In genomic region chr10:94308866-94309265, GRCh38 we compare ENCODE assay signal across 24 cellular contexts. TPM values are rescaled to one million over a fixed set of nuclear protein-coding genes. Genes with fewer than 3 reads are reported as not detected.
A peak's percentile ranks its signal among the peaks of the same experiment; 100 is the strongest.
DNase-seq lines count a peak whose midpoint lies in the region; ATAC-seq and TF ChIP-seq lines count a peak whose summit lies in the region.
"Had no signal": no experiment of that assay in that cellular context is flagged by ENCODE, and none has a peak within 500 bp of the region (broad histone marks: within the 10 kb centered on the region; RNA-seq: fewer than 3 reads in every experiment).

No MANE protein-coding gene starts in this region.

- H3K27ac Mint-ChIP-seq in progenitor cell of endocrine pancreas: no peak overlapping the region
- H3K27ac Mint-ChIP-seq: CD4-positive, alpha-beta memory T cell had no signal

- intact Hi-C loops in prostate gland (cut with DNase I): no loop called here

- H3K27me3 ChIP-seq in prostate gland (replicated peaks; ENCODE audit: insufficient read depth): no peaks in the 10 kb centered on the region
- H3K27me3 ChIP-seq: BLaER1 had no signal

- WGBS in prostate gland: 80% methylated on average over 3 of the region's 3 CpGs

- H3K36me3 Mint-ChIP-seq in progenitor cell of endocrine pancreas (ENCODE audit: insufficient read depth): peaks cover 8% of the 10 kb centered on the region

- H3K4me3 Mint-ChIP-seq in progenitor cell of endocrine pancreas (ENCODE audit: low read depth): no peak overlapping the region
- H3K4me3 Mint-ChIP-seq: CD4-positive, alpha-beta memory T cell had no signal

- H3K36me3 ChIP-seq in prostate gland: no peaks in the 10 kb centered on the region
- H3K36me3 ChIP-seq: BLaER1, HAP-1 had no signal

- H3K4me1 Mint-ChIP-seq in progenitor cell of endocrine pancreas (ENCODE audit: low read depth): no peaks in the 10 kb centered on the region
- H3K4me1 Mint-ChIP-seq: CD4-positive, alpha-beta memory T cell had no signal

- DNase-seq in brain pericyte (ENCODE audit: low read depth, low spot score): peak; percentile 65
- DNase-seq in fibroblast of mammary gland (ENCODE audit: low read depth): peak; percentile 49
- peak; percentile 17 to 63 for DNase-seq in lung microvascular endothelial cell (ENCODE audit: low read depth in 2 of 2)
- DNase-seq in progenitor cell of endocrine pancreas (ENCODE audit: low spot score, unreplicated experiment): no peak
- DNase-seq in prostate gland (ENCODE audit: low spot score): no peak
- no peak for DNase-seq in OCI-M2 (lab: John Stamatoyannopoulos, UW; ENCODE audit: unreplicated experiment)
- DNase-seq: Caco-2; CD4-positive, alpha-beta memory T cell; DMS 273 treated with DMSO at 0.1 percent for 48 hours; DND-41; GM23248; NCI-H1105; NCI-H146; NCI-H2029; NCI-H2227 treated with DMSO at 0.1 percent for 48 hours; NCI-H510A treated with DMSO at 0.1 percent for 48 hours; NCI-H748 treated with DMSO at 0.1 percent for 48 hours; NK-92 treated with Interleukin-12 subunit alpha and Interleukin-12 subunit beta, amount 100 ng/mL, for 24 hours; SIG-M5 had no signal

- no peaks in the 10 kb centered on the region for H3K9me3 Mint-ChIP-seq in progenitor cell of endocrine pancreas (ENCODE audit: low read depth)

- no peaks in the 10 kb centered on the region for H3K4me1 ChIP-seq in prostate gland (replicated peaks)
- H3K4me1 ChIP-seq: BLaER1, HAP-1 had no signal

- H3K27me3 Mint-ChIP-seq in progenitor cell of endocrine pancreas: no peaks in the 10 kb centered on the region

- no peak overlapping the region for H3K4me3 ChIP-seq in fibroblast of mammary gland (ENCODE audit: control insufficient read depth, low read depth, low read length)
- H3K4me3 ChIP-seq in prostate gland: no peak overlapping the region
- H3K4me3 ChIP-seq: BLaER1, GM23248, HAP-1 had no signal

- ATAC-seq in HG02970 (IDR thresholded peaks at IDR 0.05; ENCODE audit: low FRiP score, unreplicated experiment): no peak
- ATAC-seq: Panc1 had no signal

- H3K27ac ChIP-seq in prostate gland: no peak overlapping the region
- H3K27ac ChIP-seq: BLaER1, GM23248, KMS-11 had no signal

- no peaks in the 10 kb centered on the region for H3K9me3 ChIP-seq in prostate gland
- H3K9me3 ChIP-seq: BLaER1, Caco-2, HAP-1 had no signal

- TF ChIP-seq POLR2A in prostate gland (IDR thresholded peaks at IDR 0.05): no peak

- no peak for TF ChIP-seq CTCF in fibroblast of mammary gland (conservative IDR thresholded peaks at IDR 0.05; ENCODE audit: control insufficient read depth, insufficient read depth, low read depth, low read length)
- TF ChIP-seq CTCF in progenitor cell of endocrine pancreas (IDR thresholded peaks at IDR 0.05; ENCODE audit: unreplicated experiment): no peak
- TF ChIP-seq CTCF in prostate gland (IDR thresholded peaks at IDR 0.05): no peak

RNA-seq across cellular contexts. Expression of gene NOC3L, which starts 53.9 kb away (rescaled TPM):
- total RNA-seq in lung microvascular endothelial cell (12.0 and 22.0 TPM in 2 replicates), progenitor cell of endocrine pancreas (20.4 and 21.8 TPM in 2 replicates), prostate gland (10 to 100 TPM; 15.6 to 15.8 TPM)

Comparison
In these comparisons a context has a peak if more than half of its experiments do, and no peak if none do; other contexts are left out.
1. DNase-seq: peak in brain pericyte (single experiment), fibroblast of mammary gland (single experiment) and lung microvascular endothelial cell (2 of 2); none in progenitor cell of endocrine pancreas (single experiment), prostate gland (single experiment) and OCI-M2 (single experiment).